10 cellular contexts compared by ENCODE assay signal in genomic region chr4:73593631-73594241, GRCh38. TPM values are rescaled to one million over a fixed set of nuclear protein-coding genes. Genes with fewer than 3 reads are reported as not detected.
DNase-seq lines count a peak whose midpoint lies in the region; ATAC-seq and TF ChIP-seq lines count a peak whose summit lies in the region.
"Had no signal": no experiment of that assay in that cellular context is flagged by ENCODE, and none has a peak within 500 bp of the region (broad histone marks: within the 10 kb centered on the region; RNA-seq: fewer than 3 reads in every experiment).

No MANE protein-coding gene starts in this region.

- TF ChIP-seq CTCF in DND-41 (IDR thresholded peaks at IDR 0.05; ENCODE audit: borderline replicate concordance, extremely low read depth, low read length, poor library complexity, severe bottlenecking) (peak; percentile 62), LNCaP clone FGC (IDR thresholded peaks at IDR 0.05; ENCODE audit: control insufficient read depth, extremely low read depth, insufficient read depth) (peak; percentile 63), brain (conservative IDR thresholded peaks at IDR 0.05) (peak; percentile 56 to 72)

- POLR2A ChIA-PET in T-cell (lab: Charles Lee), result no interaction called here

- H3K9me3 Mint-ChIP-seq in brain (peaks cover 0 to 4% (median 0%) of the 10 kb centered on the region in 5 experiments), immature natural killer cell (peaks cover 0 to 3% (median 0%) of the 10 kb centered on the region in 6 donors), T-cell (peaks cover 0 to 5% (median 0%) of the 10 kb centered on the region in 3 donors)
- H3K9me3 Mint-ChIP-seq: activated T-cell treated with anti-CD3 and anti-CD28 coated beads, Interleukin-2, amount 50 U/mL, for 24 hours had no signal

- H4K20me1 ChIP-seq in DND-41 (ENCODE audit: insufficient read depth, low read length), result no peaks in the 10 kb centered on the region

- H3K27ac Mint-ChIP-seq in brain, result no peak overlapping the region
- H3K27ac Mint-ChIP-seq in immature natural killer cell, result no peak overlapping the region
- H3K27ac Mint-ChIP-seq in T-cell, result no peak overlapping the region
- H3K27ac Mint-ChIP-seq: activated T-cell treated with anti-CD3 and anti-CD28 coated beads, Interleukin-2, amount 50 U/mL, for 24 hours had no signal

- H3K27me3 ChIP-seq in DND-41 (ENCODE audit: insufficient read depth, low read length, poor library complexity), result no peaks in the 10 kb centered on the region

- ATAC-seq in DND-41 (ENCODE audit: insufficient read depth, low read depth) (peak; percentile 58; the same call in 1 of the 3 replicates), GM21576 (IDR thresholded peaks at IDR 0.05; ENCODE audit: unreplicated experiment) (no peak), T-cell (replicated peaks in 1 of 4) (no peak)

- no peaks in the 10 kb centered on the region for H3K9me3 ChIP-seq in DND-41 (ENCODE audit: insufficient read depth, low read length, severe bottlenecking)

- CTCF ChIA-PET in T-cell (lab: Charles Lee), result interaction anchor here in 1 of 2 donors (1.1 to 1.5 kb wide), 2 partner anchors 11 to 60 kb away, joined by 3 read pairs; no protein-coding TSS in a partner anchor

- H3K36me3 Mint-ChIP-seq in brain (no peaks in the 10 kb centered on the region), immature natural killer cell (no peaks in the 10 kb centered on the region), T-cell (no peaks in the 10 kb centered on the region)

- H3K4me1 Mint-ChIP-seq in brain (peaks cover 14% of the 10 kb centered on the region), immature natural killer cell (no peaks in the 10 kb centered on the region), T-cell (no peaks in the 10 kb centered on the region)

- H3K4me3 ChIP-seq in DND-41 (ENCODE audit: low read depth in 1 of 2, low read length in 2 of 2) (no peak overlapping the region), LNCaP clone FGC (ENCODE audit: low read depth, low read length) (no peak overlapping the region)

- peak overlapping the region; percentile 54 for H2AFZ ChIP-seq in DND-41 (ENCODE audit: low read depth, low read length)

- H3K4me3 Mint-ChIP-seq in brain (no peak overlapping the region), immature natural killer cell (no peak overlapping the region), T-cell (no peak overlapping the region)
- H3K4me3 Mint-ChIP-seq: activated T-cell treated with anti-CD3 and anti-CD28 coated beads, Interleukin-2, amount 50 U/mL, for 24 hours had no signal

- H3K36me3 ChIP-seq in DND-41 (ENCODE audit: insufficient read depth, low read length), result no peaks in the 10 kb centered on the region

- DNase-seq in DND-41, result peak; percentile 29
- no peak for DNase-seq in LNCaP clone FGC (ENCODE audit: low read depth)
- DNase-seq in midbrain (lab: John Stamatoyannopoulos, UW), result peak; percentile 9
- no peak for DNase-seq in immature natural killer cell
- no peak for DNase-seq in T-cell
- no peak for DNase-seq in activated T-cell treated with anti-CD3 and anti-CD28 coated beads for 4 hours
- DNase-seq: activated T-cell treated with anti-CD3 and anti-CD28 coated beads, Interleukin-2, amount 50 U/mL, for 24 hours had no signal

- H3K27ac ChIP-seq in DND-41 (ENCODE audit: low read length), result peak overlapping the region; percentile 68

- H3K79me2 ChIP-seq in DND-41 (ENCODE audit: insufficient read depth, low read length), result no peaks in the 10 kb centered on the region

- H3K9ac ChIP-seq in DND-41 (ENCODE audit: low read depth, low read length), result no peak overlapping the region

- H3K4me1 ChIP-seq in DND-41 (ENCODE audit: insufficient read depth, low read length), result peaks cover 43% of the 10 kb centered on the region

- no peak overlapping the region for H3K4me2 ChIP-seq in DND-41 (ENCODE audit: insufficient read depth, low read length)

- peaks cover 4% of the 10 kb centered on the region for H3K27me3 Mint-ChIP-seq in brain
- peaks cover 0 to 4% (median 1%) of the 10 kb centered on the region in 3 donors for H3K27me3 Mint-ChIP-seq in immature natural killer cell (ENCODE audit: low read depth in 3 of 3)
- H3K27me3 Mint-ChIP-seq in T-cell, result no peaks in the 10 kb centered on the region
- H3K27me3 Mint-ChIP-seq: activated T-cell treated with anti-CD3 and anti-CD28 coated beads, Interleukin-2, amount 50 U/mL, for 24 hours had no signal

RNA-seq across cellular contexts. Expression of gene RASSF6, which starts 26.5 kb away (rescaled TPM):
- polyA plus RNA-seq in brain (ENCODE audit: insufficient read depth, low read depth, low replicate concordance) (18.4 TPM), immature natural killer cell (not detected)
- total RNA-seq in T-cell, result 1 to 10 TPM in 1 of 5 donors, under 1 TPM in 4; 0.25 to 1.1 (median 0.47) TPM
- total RNA-seq: skeletal muscle tissue had no signal

Comparison
In these comparisons a context has a peak if more than half of its experiments do, and no peak if none do; other contexts are left out.
1. DNase-seq: peak in DND-41 (single experiment) and midbrain (single experiment); none in LNCaP clone FGC (single experiment), immature natural killer cell (0 of 3), T-cell (0 of 34) and activated T-cell treated with anti-CD3 and anti-CD28 coated beads for 4 hours (single experiment).
2. RNA of gene RASSF6, which starts 26.5 kb away (polyA plus RNA-seq): 18.4 TPM in brain (single experiment); not detected in immature natural killer cell; every median in the first group is over 10 times any median in the second.
3. Peak in every context shown above with its lines, with median percentiles within 50 percentile points of each other: CTCF ChIP-seq.